ENCODE assay signal across 8 cellular contexts in genomic region chr9:135907006-135907434, GRCh38. TPM values are rescaled to one million over a fixed set of nuclear protein-coding genes. Genes with fewer than 3 reads are reported as not detected.
DNase-seq lines count a peak whose midpoint lies in the region; ATAC-seq and TF ChIP-seq lines count a peak whose summit lies in the region.

No MANE protein-coding gene starts in this region.

- H3K27me3 Mint-ChIP-seq in nephron progenitor cell (ENCODE audit: low read depth, poor library complexity): peaks cover 6% of the 10 kb centered on the region
- no peaks in the 10 kb centered on the region for H3K27me3 Mint-ChIP-seq in T-helper 2 cell treated with Interferon-gamma antibody and Interleukin-4, amounts not matched to agents 5 μg/mL and 100 μg/mL, for 36 hours (ENCODE audit: low read depth)

- peak overlapping the region; percentile 37 to 60 for H3K4me3 ChIP-seq in cardiac fibroblast (replicated peaks in 1 of 2; ENCODE audit: low read depth in 2 of 2, low read length in 2 of 2)

- peaks cover 52% of the 10 kb centered on the region for H3K4me1 Mint-ChIP-seq in nephron progenitor cell
- H3K4me1 Mint-ChIP-seq in T-helper 2 cell treated with Interferon-gamma antibody and Interleukin-4, amounts not matched to agents 5 μg/mL and 100 μg/mL, for 36 hours (ENCODE audit: low read depth): peaks cover 27% of the 10 kb centered on the region

- peak; percentile 62 for DNase-seq in Daoy (ENCODE audit: low read depth)
- DNase-seq in cardiac fibroblast (ENCODE audit: low read depth in 2 of 2): peak in 1 of 2 donors; percentile 41
- peak; percentile 72 for DNase-seq in nephron progenitor cell
- no peak for DNase-seq in ureter (ENCODE audit: low spot score)
- no peak for DNase-seq in superior temporal gyrus (ENCODE audit: extremely low spot score)
- no peak for DNase-seq in T-helper 2 cell treated with Interferon-gamma antibody and Interleukin-4, amounts not matched to agents 5 μg/mL and 100 μg/mL, for 36 hours (ENCODE audit: low spot score)

- H3K9me3 Mint-ChIP-seq in nephron progenitor cell: peaks cover 63% of the 10 kb centered on the region
- peaks cover 6% of the 10 kb centered on the region for H3K9me3 Mint-ChIP-seq in T-helper 2 cell treated with Interferon-gamma antibody and Interleukin-4, amounts not matched to agents 5 μg/mL and 100 μg/mL, for 36 hours

- TF ChIP-seq CTCF in cardiac fibroblast (IDR thresholded peaks at IDR 0.05; ENCODE audit: low read depth, low read length) (no peak), nephron progenitor cell (IDR thresholded peaks at IDR 0.05) (no peak)

- H3K27ac Mint-ChIP-seq in nephron progenitor cell: no peak overlapping the region
- no peak overlapping the region for H3K27ac Mint-ChIP-seq in T-helper 2 cell treated with Interferon-gamma antibody and Interleukin-4, amounts not matched to agents 5 μg/mL and 100 μg/mL, for 36 hours

- peaks cover 78% of the 10 kb centered on the region for H3K36me3 Mint-ChIP-seq in nephron progenitor cell (ENCODE audit: low read depth)
- H3K36me3 Mint-ChIP-seq in T-helper 2 cell treated with Interferon-gamma antibody and Interleukin-4, amounts not matched to agents 5 μg/mL and 100 μg/mL, for 36 hours (ENCODE audit: low read depth): peaks cover 43% of the 10 kb centered on the region

- peak; percentile 28 for ATAC-seq in GM19395 (IDR thresholded peaks at IDR 0.05; ENCODE audit: unreplicated experiment)
- peak; percentile 5 for ATAC-seq in HG03457 (IDR thresholded peaks at IDR 0.05; ENCODE audit: unreplicated experiment)

- H3K4me3 Mint-ChIP-seq in nephron progenitor cell: no peak overlapping the region
- no peak overlapping the region for H3K4me3 Mint-ChIP-seq in T-helper 2 cell treated with Interferon-gamma antibody and Interleukin-4, amounts not matched to agents 5 μg/mL and 100 μg/mL, for 36 hours

RNA-seq across cellular contexts. Expression of gene CAMSAP1, which starts 0.3 kb away (rescaled TPM):
- 20.5 and 22.7 TPM in 2 replicates for total RNA-seq in Daoy (2014; rRNA removed; shearing (Covaris generic))
- total RNA-seq in ureter: 35.8 TPM

RNA-seq across cellular contexts. Expression of gene UBAC1, which starts 54.2 kb away (rescaled TPM):
- total RNA-seq in Daoy (2014; rRNA removed; shearing (Covaris generic)): 63.1 and 66.3 TPM in 2 replicates
- total RNA-seq in ureter: 34.2 TPM

Comparison
In these comparisons a context has a peak if more than half of its experiments do, and no peak if none do; other contexts are left out.
1. DNase-seq: peak in Daoy (single experiment) and nephron progenitor cell (single experiment); none in ureter (single experiment), superior temporal gyrus (single experiment) and T-helper 2 cell treated with Interferon-gamma antibody and Interleukin-4, amounts not matched to agents 5 μg/mL and 100 μg/mL, for 36 hours (single experiment).